ENCODE assay signal across 8 cellular contexts in the genomic region with DNA sequence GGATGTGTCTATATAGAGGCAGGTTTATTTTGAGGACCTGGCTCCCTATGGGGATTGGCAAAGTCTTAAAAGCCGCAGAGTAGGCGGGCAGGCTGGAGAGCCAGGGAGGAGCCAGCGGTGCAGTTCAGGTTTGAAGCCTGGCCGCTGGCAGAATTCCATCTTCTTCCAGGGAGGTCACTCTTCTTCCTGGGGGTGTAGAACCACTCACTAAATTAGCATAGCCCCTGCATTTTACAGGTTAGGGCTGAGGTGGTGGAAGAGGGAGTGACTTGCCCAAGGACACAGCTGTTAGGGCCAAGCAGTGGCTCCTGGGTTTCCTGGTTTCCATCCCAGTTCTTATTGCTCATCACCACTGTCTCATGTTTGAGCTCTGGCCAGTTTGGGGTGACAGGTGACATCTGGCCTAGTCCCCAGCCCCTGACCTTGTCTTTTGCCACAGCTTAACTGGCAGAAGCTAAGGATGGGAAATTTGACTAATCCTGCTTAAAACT. TPM values are rescaled to one million over a fixed set of nuclear protein-coding genes. Genes with fewer than 3 reads are reported as not detected.
DNase-seq lines count a peak whose midpoint lies in the region; ATAC-seq and TF ChIP-seq lines count a peak whose summit lies in the region.

No MANE protein-coding gene starts in this region.

- peak overlapping the region; percentile 98 for H3K4me2 ChIP-seq in BLaER1

- H3K27ac Mint-ChIP-seq in chondrocyte (ENCODE audit: unreplicated experiment), result no peak overlapping the region

- peaks cover 20% of the 10 kb centered on the region for H3K4me1 Mint-ChIP-seq in chondrocyte (ENCODE audit: low read depth)

- no peak for TF ChIP-seq EP300 in suprapubic skin (IDR thresholded peaks at IDR 0.05)

- DNase-seq in HL-60 (ENCODE audit: low read depth in 1 of 2, low spot score in 1 of 2) (peak in 1 of 2 experiments; percentile 56), SK-MEL-5 (ENCODE audit: low read depth, low spot score) (peak; percentile 53), chondrocyte (ENCODE audit: low spot score) (no peak), left lung (peak in 1 of 2 donors; percentile 67), suprapubic skin (ENCODE audit: low spot score in 2 of 2) (peak in 1 of 2 donors; percentile 72), DMS53 treated with DMSO at 0.1 percent for 48 hours (lab: John Stamatoyannopoulos, UW; ENCODE audit: unreplicated experiment) (no peak)

- H4K20me1 ChIP-seq in BLaER1, result peaks cover 4% of the 10 kb centered on the region; the same call in 1 of the 2 replicates

- 5% methylated on average over 4 of the region's 4 CpGs for WGBS in suprapubic skin

- no peaks in the 10 kb centered on the region for H3K27me3 Mint-ChIP-seq in chondrocyte (ENCODE audit: low read depth)

- H3K9ac ChIP-seq in BLaER1, result peak overlapping the region; percentile 87

- H3K9me3 Mint-ChIP-seq in chondrocyte (ENCODE audit: low read depth), result no peaks in the 10 kb centered on the region

- H3K9me3 ChIP-seq in BLaER1 (peaks cover 5% of the 10 kb centered on the region), left lung (no peaks in the 10 kb centered on the region), suprapubic skin (no peaks in the 10 kb centered on the region)

- ATAC-seq in left lung, result peak; percentile 86
- no peak for ATAC-seq in HG03439 (IDR thresholded peaks at IDR 0.05; ENCODE audit: unreplicated experiment)

- peaks cover 4% of the 10 kb centered on the region for H3K36me3 Mint-ChIP-seq in chondrocyte (ENCODE audit: low read depth)

- in situ Hi-C loops in SK-MEL-5 (cut with HindIII; ENCODE audit: low pct_unique_long_range_greater_than_20kb, low sequenced_read_pairs), result no loop called here

- peaks cover 12% of the 10 kb centered on the region for H3K36me3 ChIP-seq in BLaER1
- peaks cover 0 to 28% of the 10 kb centered on the region in 2 donors for H3K36me3 ChIP-seq in left lung
- H3K36me3 ChIP-seq in suprapubic skin, result peaks cover 25% of the 10 kb centered on the region

- peak overlapping the region; percentile 100 for H3K4me3 ChIP-seq in BLaER1
- peak overlapping the region; percentile 92 for H3K4me3 ChIP-seq in HL-60 (replicated peaks; ENCODE audit: insufficient read depth, low read length)
- peak overlapping the region; percentile 90 to 96 for H3K4me3 ChIP-seq in left lung
- H3K4me3 ChIP-seq in suprapubic skin, result peak overlapping the region; percentile 91

- H3K4me3 Mint-ChIP-seq in chondrocyte (ENCODE audit: unreplicated experiment), result peak overlapping the region; percentile 77

- peaks cover 11% of the 10 kb centered on the region for H3K4me1 ChIP-seq in BLaER1
- H3K4me1 ChIP-seq in left lung, result peaks cover 0 to 15% of the 10 kb centered on the region in 2 donors
- H3K4me1 ChIP-seq in suprapubic skin, result peaks cover 14% of the 10 kb centered on the region

- H3K27me3 ChIP-seq in BLaER1 (no peaks in the 10 kb centered on the region), HL-60 (ENCODE audit: insufficient read depth, poor library complexity, severe bottlenecking) (no peaks in the 10 kb centered on the region), left lung (peaks cover 0 to 8% of the 10 kb centered on the region in 2 donors), suprapubic skin (no peaks in the 10 kb centered on the region)

- no peak for TF ChIP-seq CTCF in HL-60 (IDR thresholded peaks at IDR 0.05; ENCODE audit: insufficient read depth, low read length)
- TF ChIP-seq CTCF in chondrocyte (IDR thresholded peaks at IDR 0.05), result no peak
- TF ChIP-seq CTCF in left lung (IDR thresholded peaks at IDR 0.05), result no peak
- TF ChIP-seq CTCF in suprapubic skin (IDR thresholded peaks at IDR 0.05), result no peak

- no peak for TF ChIP-seq POLR2A in suprapubic skin (IDR thresholded peaks at IDR 0.05)

- intact Hi-C loops in left lung (cut with DNase I), result loop anchor here in 1 of 2 donors (5.0 to 10.0 kb wide), 2 partner anchors 60 to 112 kb away; no protein-coding TSS in a partner anchor

- H3K27ac ChIP-seq in BLaER1 (no peak overlapping the region), HL-60 (replicated peaks) (peak overlapping the region; percentile 48; the same call in 1 of the 2 replicates), left lung (peak overlapping the region in 1 of 2 donors; percentile 97), suprapubic skin (peak overlapping the region; percentile 95)

RNA-seq across cellular contexts. Expression of gene PINK1, which starts 1.4 kb away (rescaled TPM):
- 27.2 and 28.4 TPM in 2 replicates for total RNA-seq in SK-MEL-5 (2014; rRNA removed; shearing (Covaris generic))
- 31.8 and 32.4 TPM in 2 replicates for polyA plus RNA-seq in SK-MEL-5 (2015; cell fraction: cytosol; rRNA removed)
- 7.9 and 10.3 TPM in 2 replicates for polyA plus RNA-seq in SK-MEL-5 (2015; cell fraction: nucleus; rRNA removed)
- total RNA-seq in chondrocyte (42.6 to 45.1 TPM (median 42.8 TPM) in 3 replicates), left lung (10 to 100 TPM; 39.1 to 56.3 TPM), suprapubic skin (100 to 1,000 TPM in 2 of 4 donors, 10 to 100 TPM in 2; 91.9 to 116 (median 98.0) TPM)

RNA-seq across cellular contexts. Expression of gene DDOST, which starts 26.5 kb away (rescaled TPM):
- 453 and 482 TPM in 2 replicates for total RNA-seq in SK-MEL-5 (2014; rRNA removed; shearing (Covaris generic))
- polyA plus RNA-seq in SK-MEL-5 (2015; cell fraction: cytosol; rRNA removed), result 622 and 693 TPM in 2 replicates
- 52.1 and 60.4 TPM in 2 replicates for polyA plus RNA-seq in SK-MEL-5 (2015; cell fraction: nucleus; rRNA removed)
- total RNA-seq in chondrocyte (214 to 232 TPM (median 223 TPM) in 3 replicates), left lung (100 to 1,000 TPM; 211 to 246 TPM), suprapubic skin (100 to 1,000 TPM in 3 of 4 donors, 10 to 100 TPM in 1; 75.9 to 143 (median 125) TPM)

RNA-seq across cellular contexts. Expression of gene CDA, which starts 45.7 kb away (rescaled TPM):
- not detected in 2 replicates for total RNA-seq in SK-MEL-5 (2014; rRNA removed; shearing (Covaris generic))
- not detected in 2 replicates for polyA plus RNA-seq in SK-MEL-5 (2015; cell fraction: cytosol; rRNA removed)
- not detected in 2 replicates for polyA plus RNA-seq in SK-MEL-5 (2015; cell fraction: nucleus; rRNA removed)
- total RNA-seq in chondrocyte (not detected in 3 replicates), left lung (10 to 100 TPM in 1 of 2 donors, 1 to 10 TPM in 1; 2.2 to 12.2 TPM), suprapubic skin (10 to 100 TPM; 13.1 to 24.2 (median 15.7) TPM)
